ENCODE assay signal across 13 cellular contexts in the genomic region with DNA sequence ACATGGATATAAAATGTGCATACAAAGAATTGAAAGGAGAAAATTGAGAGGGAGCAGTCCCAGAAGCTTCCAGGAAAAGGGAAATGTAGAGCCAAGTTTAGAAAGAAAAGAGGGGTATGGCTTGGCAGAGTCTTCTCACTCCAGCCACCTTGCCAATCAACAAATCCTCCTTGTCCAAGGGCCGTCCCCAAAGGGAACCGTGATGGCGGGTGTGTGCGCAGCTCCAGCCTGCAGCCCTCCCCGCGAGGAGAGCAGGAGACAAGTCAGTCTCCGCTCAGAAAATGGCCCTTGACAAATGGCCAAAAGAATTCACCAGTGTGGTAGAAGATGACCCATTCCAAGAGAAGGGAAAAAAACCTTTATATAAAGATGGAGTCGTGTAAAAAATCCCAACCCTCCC.
DNase-seq lines count a peak whose midpoint lies in the region; ATAC-seq, FAIRE-seq and TF ChIP-seq lines count a peak whose summit lies in the region.
"Had no signal": no experiment of that assay in that cellular context is flagged by ENCODE, and none has a peak within 500 bp of the region (broad histone marks: within the 10 kb centered on the region; RNA-seq: fewer than 3 reads in every experiment).

No MANE protein-coding gene starts in this region.

- no peak for TF ChIP-seq EP300 in HepG2 (IDR thresholded peaks at IDR 0.05; ENCODE audit: low read depth in 2 of 2, low read length in 2 of 2)
- no peak for TF ChIP-seq EP300 in HepG2 (CRISPR knock-in tag; IDR thresholded peaks at IDR 0.05; ENCODE audit: borderline replicate concordance)

- H3K4me1 Mint-ChIP-seq in activated T-helper 2 cell treated with anti-CD3 and anti-CD28 coated beads, Interferon-gamma antibody, Interleukin-2, Interleukin-4, amounts not matched to agents 10 μg/mL and 5 μg/mL and 100 μg/mL, durations not matched to agents 14 hours and 24 hours and 36 hours (ENCODE audit: low read depth), result no peaks in the 10 kb centered on the region
- H3K4me1 Mint-ChIP-seq: CD14-positive monocyte, IgD-negative memory B cell had no signal

- in situ Hi-C loops in HepG2 (cut with HindIII; ENCODE audit: extremely low pct_ligation_motif_present, low pct_unique_long_range_greater_than_20kb), result no loop called here

- H3K36me3 Mint-ChIP-seq in activated T-helper 2 cell treated with anti-CD3 and anti-CD28 coated beads, Interferon-gamma antibody, Interleukin-2, Interleukin-4, amounts not matched to agents 10 μg/mL and 5 μg/mL and 100 μg/mL, durations not matched to agents 14 hours and 24 hours and 36 hours (ENCODE audit: low read depth), result no peaks in the 10 kb centered on the region
- H3K36me3 Mint-ChIP-seq: CD14-positive monocyte; CD8-positive, alpha-beta T cell had no signal

- FAIRE-seq in HepG2 (lab: Jason Lieb, UNC), result no peak
- FAIRE-seq: A549 had no signal

- H3K4me2 ChIP-seq in HepG2 (ENCODE audit: low read depth, low read length), result no peak overlapping the region
- H3K4me2 ChIP-seq: A549 had no signal

- no peaks in the 10 kb centered on the region for H4K20me1 ChIP-seq in HepG2 (ENCODE audit: insufficient read depth, low read length)

- no peak overlapping the region for H3K27ac Mint-ChIP-seq in activated T-helper 2 cell treated with anti-CD3 and anti-CD28 coated beads, Interferon-gamma antibody, Interleukin-2, Interleukin-4, amounts not matched to agents 10 μg/mL and 5 μg/mL and 100 μg/mL, durations not matched to agents 14 hours and 24 hours and 36 hours
- H3K27ac Mint-ChIP-seq: CD14-positive monocyte; CD8-positive, alpha-beta T cell; IgD-negative memory B cell had no signal

- TF ChIP-seq POLR2A in HepG2 (IDR thresholded peaks at IDR 0.05; ENCODE audit: insufficient read depth in 1 of 2, low read depth in 2 of 2, low read length in 2 of 2), result no peak

- H3K9me3 ChIP-seq in HepG2 (ENCODE audit: low read length), result no peaks in the 10 kb centered on the region
- H3K9me3 ChIP-seq: A549, Caco-2 had no signal

- no peaks in the 10 kb centered on the region for H3K9me3 Mint-ChIP-seq in activated T-helper 2 cell treated with anti-CD3 and anti-CD28 coated beads, Interferon-gamma antibody, Interleukin-2, Interleukin-4, amounts not matched to agents 10 μg/mL and 5 μg/mL and 100 μg/mL, durations not matched to agents 14 hours and 24 hours and 36 hours
- H3K9me3 Mint-ChIP-seq: CD8-positive, alpha-beta T cell; IgD-negative memory B cell had no signal

- POLR2A ChIA-PET in HepG2 (lab: Yijun Ruan, JAX), result no interaction called here

- no peaks in the 10 kb centered on the region for H3K4me1 ChIP-seq in HepG2 (ENCODE audit: insufficient read depth, low read length)
- H3K4me1 ChIP-seq: A549, Caco-2 had no signal

- TF ChIP-seq RAD21 in HepG2 (CRISPR knock-in tag; IDR thresholded peaks at IDR 0.05), result no peak

- intact Hi-C loops in Right ventricle myocardium inferior (cut with DNase I), result no loop called here
- intact Hi-C loops in left ventricle myocardium superior (cut with micrococcal nuclease), result no loop called here
- intact Hi-C loops in dorsolateral prefrontal cortex (cut with DNase I), result no loop called here
- intact Hi-C loops in HepG2 (cut with micrococcal nuclease; ENCODE audit: unreplicated experiment), result no loop called here
- intact Hi-C loops in activated T-helper 2 cell treated with anti-CD3 and anti-CD28 coated beads, Interferon-gamma antibody, Interleukin-2, Interleukin-4, amounts not matched to agents 10 μg/mL and 5 μg/mL and 100 μg/mL, durations not matched to agents 14 hours and 24 hours and 36 hours (cut with micrococcal nuclease), result no loop called here

- H3K4me3 ChIP-seq in dorsolateral prefrontal cortex (peak overlapping the region in 39 of 59 donors; percentile 1 to 62 (median 44)), HepG2 (replicated peaks in 1 of 3; ENCODE audit: insufficient read depth in 1 of 3, low read depth in 2 of 3, low read length in 3 of 3) (no peak overlapping the region)
- H3K4me3 ChIP-seq: A549 had no signal

- DNase-seq in Right ventricle myocardium inferior (ENCODE audit: missing footprints) (peak; percentile 18), left ventricle myocardium superior (no peak), NCI-H446 treated with DMSO at 0.1 percent for 48 hours (lab: John Stamatoyannopoulos, UW) (peak; percentile 81), dorsolateral prefrontal cortex (no peak), HepG2 (ENCODE audit: low spot score) (no peak)
- DNase-seq in activated T-helper 2 cell treated with anti-CD3 and anti-CD28 coated beads, Interferon-gamma antibody, Interleukin-2, Interleukin-4, amounts not matched to agents 10 μg/mL and 5 μg/mL and 100 μg/mL, durations not matched to agents 14 hours and 24 hours and 36 hours (ENCODE audit: low spot score), result no peak
- DNase-seq: Caco-2; CD8-positive, alpha-beta T cell had no signal

- no peak overlapping the region for H3K9ac ChIP-seq in HepG2 (ENCODE audit: insufficient read depth, low read depth, low read length)

- TF ChIP-seq CTCF in dorsolateral prefrontal cortex (IDR thresholded peaks at IDR 0.05 in 54 of 56, conservative IDR thresholded peaks at IDR 0.05 in 2 of 56; ENCODE audit: low read depth in 1 of 56, partially characterized antibody in 56 of 56) (no peak), HepG2 (CRISPR knock-in tag; IDR thresholded peaks at IDR 0.05) (no peak)

- BruUV-seq in HepG2 (replicated peaks; lab: Mats Ljungman, UMichigan), result no TSS peak

- H3K27me3 ChIP-seq in dorsolateral prefrontal cortex (no peaks in the 10 kb centered on the region), HepG2 (ENCODE audit: control insufficient read depth in 1 of 2, insufficient read depth in 2 of 2, low read length in 2 of 2) (0 out of 5 replicates have a peak, but pooled peaks cover 0 to 3% of the 10 kb centered on the region in 2 experiments)

- no peaks in the 10 kb centered on the region for H3K36me3 ChIP-seq in HepG2 (replicated peaks in 1 of 2; ENCODE audit: control insufficient read depth in 1 of 2, insufficient read depth in 2 of 2, low read length in 2 of 2)

- CTCF ChIA-PET in HepG2 (lab: Yijun Ruan, JAX; ENCODE audit: low intra/inter-chr PET ratio, low total read pairs), result no interaction called here

- no peak overlapping the region for H2AFZ ChIP-seq in HepG2 (ENCODE audit: low read length)

- ATAC-seq in Right ventricle myocardium inferior (no peak), left ventricle myocardium superior (no peak), HepG2 (no peak), HG02884 (IDR thresholded peaks at IDR 0.05; ENCODE audit: unreplicated experiment) (no peak)
- ATAC-seq: A549; CD8-positive, alpha-beta T cell; HCT116 had no signal

- H3K4me3 Mint-ChIP-seq in activated T-helper 2 cell treated with anti-CD3 and anti-CD28 coated beads, Interferon-gamma antibody, Interleukin-2, Interleukin-4, amounts not matched to agents 10 μg/mL and 5 μg/mL and 100 μg/mL, durations not matched to agents 14 hours and 24 hours and 36 hours (ENCODE audit: low read depth), result no peak overlapping the region
- H3K4me3 Mint-ChIP-seq: CD14-positive monocyte; CD8-positive, alpha-beta T cell; IgD-negative memory B cell had no signal

- H3K79me2 ChIP-seq in HepG2 (ENCODE audit: insufficient read depth, low read length), result no peaks in the 10 kb centered on the region

- H3K27ac ChIP-seq in dorsolateral prefrontal cortex (peak overlapping the region in 12 of 59 donors; percentile 10 to 81 (median 32)), HepG2 (ENCODE audit: extremely low read length, insufficient read depth, low read length) (no peak overlapping the region)
- H3K27ac ChIP-seq: A549 had no signal

- no peaks in the 10 kb centered on the region for H3K27me3 Mint-ChIP-seq in activated T-helper 2 cell treated with anti-CD3 and anti-CD28 coated beads, Interferon-gamma antibody, Interleukin-2, Interleukin-4, amounts not matched to agents 10 μg/mL and 5 μg/mL and 100 μg/mL, durations not matched to agents 14 hours and 24 hours and 36 hours (ENCODE audit: low read depth)
- H3K27me3 Mint-ChIP-seq: IgD-negative memory B cell had no signal

- 24% methylated on average over 8 of the region's 8 CpGs for WGBS in HepG2 (ENCODE audit: low lambda C conversion rate)

TF ChIP-seq in HepG2, 621 proteins besides CTCF, POLR2A, EP300 and RAD21:
- TF ChIP-seq ZBTB20 (CRISPR knock-in tag; IDR thresholded peaks at IDR 0.05; ENCODE audit: borderline replicate concordance, low read depth), result no peak
- TF ChIP-seq KDM2A (CRISPR knock-in tag; IDR thresholded peaks at IDR 0.05; ENCODE audit: borderline replicate concordance, low read depth), result no peak
- no peak for TF ChIP-seq ZNF260 (CRISPR knock-in tag; IDR thresholded peaks at IDR 0.05; ENCODE audit: borderline replicate concordance, low read depth)
- TF ChIP-seq ZUFSP (CRISPR knock-in tag; IDR thresholded peaks at IDR 0.05; ENCODE audit: borderline replicate concordance), result no peak
- no peak for TF ChIP-seq ZNF557 (CRISPR knock-in tag; IDR thresholded peaks at IDR 0.05)

Comparison
In these comparisons a context has a peak if more than half of its experiments do, and no peak if none do; other contexts are left out.
1. DNase-seq: peak in Right ventricle myocardium inferior (single experiment) and NCI-H446 treated with DMSO at 0.1 percent for 48 hours (single experiment); none in left ventricle myocardium superior (single experiment), dorsolateral prefrontal cortex (0 of 10), HepG2 (single experiment) and activated T-helper 2 cell treated with anti-CD3 and anti-CD28 coated beads, Interferon-gamma antibody, Interleukin-2, Interleukin-4, amounts not matched to agents 10 μg/mL and 5 μg/mL and 100 μg/mL, durations not matched to agents 14 hours and 24 hours and 36 hours (single experiment).
2. H3K4me3 ChIP-seq: peak in dorsolateral prefrontal cortex (39 of 59); none in HepG2 (0 of 3).